In genomic region chr4:184826315-184827266, GRCh38 we compare ENCODE assay signal across 8 cellular contexts. TPM values are rescaled to one million over a fixed set of nuclear protein-coding genes. Genes with fewer than 3 reads are reported as not detected.
DNase-seq lines count a peak whose midpoint lies in the region; ATAC-seq and TF ChIP-seq lines count a peak whose summit lies in the region.

No MANE protein-coding gene starts in this region.

- TF ChIP-seq CTCF in dorsolateral prefrontal cortex (IDR thresholded peaks at IDR 0.05 in 54 of 56, conservative IDR thresholded peaks at IDR 0.05 in 2 of 56; ENCODE audit: low read depth in 1 of 56, partially characterized antibody in 56 of 56): no peak

- no peaks in the 10 kb centered on the region for H3K36me3 Mint-ChIP-seq in stimulated activated naive CD8-positive, alpha-beta T cell treated with anti-CD3 and anti-CD28 coated beads, Interleukin-15, Interleukin-2, amounts not matched to agents 100 ng/mL and 50 ng/mL, for 24 hours (ENCODE audit: low read depth)

- DNase-seq in Caki2 (ENCODE audit: low read depth) (peak; percentile 48), dorsolateral prefrontal cortex (peak in 2 of 10 donors; percentile 31 to 56), hepatic stellate cell (ENCODE audit: low spot score) (no peak)

- no peaks in the 10 kb centered on the region for H3K9me3 Mint-ChIP-seq in stimulated activated naive CD8-positive, alpha-beta T cell treated with anti-CD3 and anti-CD28 coated beads, Interleukin-15, Interleukin-2, amounts not matched to agents 100 ng/mL and 50 ng/mL, for 24 hours

- H3K4me3 ChIP-seq in dorsolateral prefrontal cortex (peak overlapping the region; percentile 53 to 93 (median 76)), mucosa of stomach (ENCODE audit: low read length) (no peak overlapping the region)

- no peaks in the 10 kb centered on the region for H3K36me3 ChIP-seq in mucosa of stomach (ENCODE audit: control insufficient read depth, insufficient read depth, low read length)

- ATAC-seq in GM19468 (IDR thresholded peaks at IDR 0.05; ENCODE audit: extremely low read depth, unreplicated experiment): peak; percentile 5
- peak; percentile 47 for ATAC-seq in HG03571 (IDR thresholded peaks at IDR 0.05; ENCODE audit: unreplicated experiment)
- ATAC-seq in activated CD4-positive, CD25-positive, alpha-beta regulatory T cell treated with anti-CD3 and anti-CD28 coated beads, Interleukin-2, amount 50 U/mL, for 24 hours: peak; percentile 46 to 53

- H3K4me1 ChIP-seq in mucosa of stomach (ENCODE audit: control insufficient read depth, insufficient read depth, low read length): peaks cover 8% of the 10 kb centered on the region

- H3K27me3 Mint-ChIP-seq in stimulated activated naive CD8-positive, alpha-beta T cell treated with anti-CD3 and anti-CD28 coated beads, Interleukin-15, Interleukin-2, amounts not matched to agents 100 ng/mL and 50 ng/mL, for 24 hours: peaks cover 6% of the 10 kb centered on the region

- H3K9ac ChIP-seq in mucosa of stomach (ENCODE audit: low read length): peak overlapping the region; percentile 55

- H3K9me3 ChIP-seq in mucosa of stomach (ENCODE audit: control insufficient read depth, low read length): no peaks in the 10 kb centered on the region

- peak overlapping the region in 56 of 59 donors; percentile 31 to 94 (median 81) for H3K27ac ChIP-seq in dorsolateral prefrontal cortex

- peak overlapping the region; percentile 87 for H3K27ac Mint-ChIP-seq in stimulated activated naive CD8-positive, alpha-beta T cell treated with anti-CD3 and anti-CD28 coated beads, Interleukin-15, Interleukin-2, amounts not matched to agents 100 ng/mL and 50 ng/mL, for 24 hours

- intact Hi-C loops in dorsolateral prefrontal cortex (cut with DNase I): loop anchor here (2.0 to 5.0 kb wide), 4 partner anchors 79 to 176 kb away; partner anchors contain the start of gene CENPU (in 2 of the 2)

- peaks cover 46% of the 10 kb centered on the region for H3K4me1 Mint-ChIP-seq in stimulated activated naive CD8-positive, alpha-beta T cell treated with anti-CD3 and anti-CD28 coated beads, Interleukin-15, Interleukin-2, amounts not matched to agents 100 ng/mL and 50 ng/mL, for 24 hours (ENCODE audit: low read depth)

- in situ Hi-C loops in Caki2 (cut with HindIII; ENCODE audit: low pct_unique_long_range_greater_than_20kb, low sequenced_read_pairs): no loop called here

- peak overlapping the region; percentile 87 for H3K4me3 Mint-ChIP-seq in stimulated activated naive CD8-positive, alpha-beta T cell treated with anti-CD3 and anti-CD28 coated beads, Interleukin-15, Interleukin-2, amounts not matched to agents 100 ng/mL and 50 ng/mL, for 24 hours

- H3K27me3 ChIP-seq in dorsolateral prefrontal cortex: no peaks in the 10 kb centered on the region
- peaks cover 4% of the 10 kb centered on the region for H3K27me3 ChIP-seq in mucosa of stomach (ENCODE audit: control insufficient read depth, insufficient read depth, low read length)

RNA-seq across cellular contexts. Expression of gene ACSL1, which starts 0.8 kb away (rescaled TPM):
- total RNA-seq in Caki2 (2014; rRNA removed; shearing (Covaris generic); ENCODE audit: low replicate concordance): 37.8 and 42.8 TPM in 2 replicates
- total RNA-seq in dorsolateral prefrontal cortex: 100 to 1,000 TPM in 4 of 120 experiments, 10 to 100 TPM in 116; 24.4 to 144 (median 53.4) TPM
